ENCODE assay signal across 14 cellular contexts in genomic region chr3:98855811-98856400, GRCh38. TPM values are rescaled to one million over a fixed set of nuclear protein-coding genes. Genes with fewer than 3 reads are reported as not detected.
DNase-seq lines count a peak whose midpoint lies in the region; ATAC-seq and TF ChIP-seq lines count a peak whose summit lies in the region.
"Had no signal": no experiment of that assay in that cellular context is flagged by ENCODE, and none has a peak within 500 bp of the region (broad histone marks: within the 10 kb centered on the region; RNA-seq: fewer than 3 reads in every experiment).

No MANE protein-coding gene starts in this region.

- DNase-seq in AG09319 (ENCODE audit: extremely low read depth, low read depth) (peak; percentile 74), M059J (ENCODE audit: low read depth) (peak; percentile 93), chondrocyte (ENCODE audit: low spot score) (no peak), lung (ENCODE audit: low spot score) (no peak), NCI-H1930 (lab: John Stamatoyannopoulos, UW) (no peak)
- DNase-seq: body of pancreas; heart left ventricle; NCI-H748 treated with DMSO at 0.1 percent for 48 hours; stimulated activated CD4-positive, alpha-beta T cell treated with anti-CD3 and anti-CD28 coated beads, Interleukin-4, amount 100 ng/mL, for 24 hours; substantia nigra had no signal

- H3K4me3 ChIP-seq in lung, result no peak overlapping the region
- H3K4me3 ChIP-seq: body of pancreas, heart left ventricle had no signal

- H3K27me3 ChIP-seq in lung (ENCODE audit: control insufficient read depth, insufficient read depth), result no peaks in the 10 kb centered on the region
- H3K27me3 ChIP-seq: body of pancreas, heart left ventricle had no signal

- ATAC-seq in lung (ENCODE audit: insufficient read depth, low FRiP score) (peak; percentile 72), GM19452 (IDR thresholded peaks at IDR 0.05; ENCODE audit: unreplicated experiment) (no peak), HG02588 (IDR thresholded peaks at IDR 0.05; ENCODE audit: unreplicated experiment) (no peak), HG02981 (IDR thresholded peaks at IDR 0.05; ENCODE audit: unreplicated experiment) (no peak)
- ATAC-seq: body of pancreas had no signal

- H3K9me3 Mint-ChIP-seq in chondrocyte (ENCODE audit: low read depth), result peaks cover 19% of the 10 kb centered on the region

- TF ChIP-seq CTCF in AG09319 (IDR thresholded peaks at IDR 0.05; ENCODE audit: low read depth, low read length) (no peak), chondrocyte (IDR thresholded peaks at IDR 0.05) (no peak), lung (IDR thresholded peaks at IDR 0.05; ENCODE audit: control extremely low read depth, extremely low read depth) (no peak)

- peaks cover 0 to 11% of the 10 kb centered on the region in 2 donors for H3K9me3 ChIP-seq in lung (ENCODE audit: control insufficient read depth in 2 of 2, insufficient read depth in 1 of 2, low read length in 1 of 2)
- H3K9me3 ChIP-seq: body of pancreas had no signal

- no peak overlapping the region for H3K27ac ChIP-seq in lung (ENCODE audit: low read depth in 1 of 2, low read length in 1 of 2)
- H3K27ac ChIP-seq: body of pancreas, heart left ventricle had no signal

- peaks cover 36% of the 10 kb centered on the region for H3K4me1 Mint-ChIP-seq in chondrocyte (ENCODE audit: low read depth)

- H3K36me3 Mint-ChIP-seq in chondrocyte (ENCODE audit: low read depth), result peaks cover 22% of the 10 kb centered on the region

- H3K27me3 Mint-ChIP-seq in chondrocyte (ENCODE audit: low read depth), result no peaks in the 10 kb centered on the region

- H3K4me3 Mint-ChIP-seq in chondrocyte (ENCODE audit: unreplicated experiment), result peak overlapping the region; percentile 3
- H3K4me3 Mint-ChIP-seq: T-helper 1 cell treated with Interleukin-12 subunit alpha and Interleukin-12 subunit beta and Interleukin-4 antibody, amounts not matched to agents 30 μg/mL and 1 μg/mL, for 36 hours had no signal

- WGBS in lung, 2 donors, result 92 to 96% methylated on average over 1 of the region's 1 CpG

- H3K36me3 ChIP-seq in lung (ENCODE audit: control insufficient read depth in 2 of 2, insufficient read depth in 2 of 2, low read length in 2 of 2), result peaks cover 0 to 8% of the 10 kb centered on the region in 2 donors

- H3K4me1 ChIP-seq in lung (ENCODE audit: control insufficient read depth in 2 of 2, insufficient read depth in 2 of 2, low read length in 2 of 2), result peaks cover 0 to 2% of the 10 kb centered on the region in 2 donors
- H3K4me1 ChIP-seq: body of pancreas had no signal

- H3K27ac Mint-ChIP-seq in chondrocyte (ENCODE audit: unreplicated experiment), result peak overlapping the region; percentile 86
- H3K27ac Mint-ChIP-seq: T-helper 1 cell treated with Interleukin-12 subunit alpha and Interleukin-12 subunit beta and Interleukin-4 antibody, amounts not matched to agents 30 μg/mL and 1 μg/mL, for 36 hours had no signal

RNA-seq across cellular contexts. Expression of gene DCBLD2, which starts 45.6 kb away (rescaled TPM):
- total RNA-seq in M059J (2014; rRNA removed; shearing (Covaris generic)), result 380 and 529 TPM in 2 replicates
- total RNA-seq in chondrocyte, result 51.8 to 64.1 TPM (median 63.2 TPM) in 3 replicates
- 10 to 100 TPM; 28.0 to 83.8 TPM for total RNA-seq in lung
- 1 to 10 TPM; 7.1 to 9.0 TPM for polyA plus RNA-seq in lung

Comparison
In these comparisons a context has a peak if more than half of its experiments do, and no peak if none do; other contexts are left out.
1. DNase-seq: peak in AG09319 (single experiment) and M059J (single experiment); none in chondrocyte (single experiment), lung (single experiment) and NCI-H1930 (0 of 2).